In the genomic region with DNA sequence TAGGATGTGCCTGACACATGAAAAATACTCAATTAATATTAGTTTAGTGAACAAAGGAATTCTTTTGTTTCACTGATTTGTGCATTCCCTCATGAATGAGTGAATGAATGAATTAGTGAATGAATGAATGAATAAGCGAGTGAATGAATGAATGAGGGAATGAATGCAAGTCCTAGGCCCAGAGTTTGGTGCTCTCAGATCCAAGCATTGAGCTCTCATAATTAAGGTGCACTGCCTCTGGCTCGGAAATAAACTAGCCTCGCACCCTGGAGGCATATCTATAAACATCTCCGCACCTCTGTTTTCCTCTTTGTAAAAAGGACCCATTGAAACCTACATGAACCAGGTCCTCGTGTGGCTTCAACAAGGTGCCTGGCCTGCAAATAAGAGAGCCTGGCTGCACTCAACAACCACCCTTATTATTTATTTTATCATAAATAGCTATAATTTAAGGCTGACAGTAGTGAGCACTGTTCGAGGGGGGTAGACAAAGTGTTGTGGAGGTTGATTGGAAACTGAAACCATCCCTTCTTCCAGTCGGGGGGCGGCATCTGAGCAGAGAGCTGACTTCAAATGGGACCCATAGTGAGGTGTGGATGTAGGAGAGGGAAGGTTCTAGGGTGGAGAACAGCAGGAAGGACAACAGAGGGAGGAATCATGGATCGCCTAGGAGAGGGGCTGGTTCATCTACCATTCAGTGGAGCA, we compare ENCODE assay signal across 14 cellular contexts.
"Had no signal": no experiment of that assay in that cellular context is flagged by ENCODE, and none has a peak within 500 bp of the region (broad histone marks: within the 10 kb centered on the region; RNA-seq: fewer than 3 reads in every experiment).

No MANE protein-coding gene starts in this region.

- H3K4me3 ChIP-seq: skin epidermis, uterus had no signal

- H3K27me3 Mint-ChIP-seq: naive B cell had no signal

- H3K27me3 ChIP-seq: uterus had no signal

- H3K9me3 ChIP-seq: uterus had no signal

- H3K4me1 ChIP-seq: uterus had no signal

- H3K4me1 Mint-ChIP-seq: immature natural killer cell, naive B cell had no signal

- H3K4me3 Mint-ChIP-seq: effector memory CD8-positive, alpha-beta T cell; immature natural killer cell; nephron; type B pancreatic cell had no signal

- H3K27ac Mint-ChIP-seq: nephron had no signal

- H3K36me3 Mint-ChIP-seq: naive B cell, type B pancreatic cell had no signal

- H3K36me3 ChIP-seq: uterus had no signal

- H3K27ac ChIP-seq: foreskin keratinocyte, uterus had no signal

- H3K9me3 Mint-ChIP-seq: effector memory CD8-positive, alpha-beta T cell; immature natural killer cell; nephron; type B pancreatic cell had no signal

- ATAC-seq: effector memory CD8-positive, alpha-beta T cell; foreskin keratinocyte; left cardiac atrium; left ventricle myocardium superior; sciatic nerve had no signal

- DNase-seq: effector memory CD8-positive, alpha-beta T cell; foreskin keratinocyte; immature natural killer cell; kidney; left cardiac atrium; left ventricle myocardium superior; mesendoderm; naive B cell; stimulated activated naive CD4-positive, alpha-beta T cell treated with Interleukin-2 at 50 U/mL for 16 hours; uterus had no signal
